ENCODE assay signal across 1 cellular context in the genomic region with DNA sequence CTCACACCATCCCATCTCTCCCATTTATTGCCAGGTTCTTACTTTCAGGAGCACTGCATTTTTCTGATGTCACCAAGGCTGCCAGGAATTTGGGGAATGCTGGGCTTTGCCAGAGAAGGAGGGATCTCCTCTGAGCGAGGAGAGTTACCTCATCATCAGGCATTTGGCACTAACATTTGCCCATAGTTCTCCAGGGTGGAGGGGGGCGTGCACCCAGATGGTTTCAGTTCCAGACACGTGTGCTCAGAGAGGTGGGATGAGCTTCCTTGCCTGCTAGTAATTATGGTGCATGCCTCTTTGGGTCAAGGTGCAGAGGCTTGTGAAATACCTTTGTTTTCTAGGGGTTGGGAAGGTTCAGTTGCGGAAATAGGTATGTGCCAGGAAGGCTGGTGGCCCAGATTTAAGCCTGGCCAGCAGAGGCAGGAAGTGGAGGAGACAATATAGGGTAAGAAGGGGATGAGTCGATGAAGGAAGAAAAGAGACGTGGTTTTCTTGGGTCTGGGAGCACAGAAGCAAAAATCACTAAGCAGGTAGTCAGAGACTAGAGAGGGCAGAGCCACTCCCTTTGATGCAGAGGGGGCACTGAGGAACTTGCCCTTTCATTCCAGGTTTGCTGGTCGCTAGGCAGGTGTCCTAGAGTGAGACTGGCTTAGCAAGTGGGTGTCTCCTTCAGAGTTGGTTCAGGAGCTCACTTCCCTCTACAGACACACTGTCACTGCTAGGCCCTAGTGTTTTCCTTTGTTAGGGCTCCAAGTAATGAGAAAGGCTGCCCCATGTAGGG.
TF ChIP-seq lines count a peak whose summit lies in the region.

No MANE protein-coding gene starts in this region.

TF ChIP-seq in HCT116, 20 proteins besides CTCF, POLR2A, EP300 and RAD21:
- TF ChIP-seq JUND (IDR thresholded peaks at IDR 0.05) (no peak), SIN3A (IDR thresholded peaks at IDR 0.05; ENCODE audit: low read depth) (peak; percentile 78; the same call in 1 of the 2 replicates), SRF (IDR thresholded peaks at IDR 0.05; ENCODE audit: low read depth) (no peak), SP1 (IDR thresholded peaks at IDR 0.05; ENCODE audit: low read depth) (peak; percentile 55), EZH2phosphoT487 (IDR thresholded peaks at IDR 0.05; ENCODE audit: borderline replicate concordance) (no peak), EGR1 (IDR thresholded peaks at IDR 0.05; ENCODE audit: low read depth) (0 out of 2 replicates have a peak, but pooled peaks have one; percentile 12), CEBPB (IDR thresholded peaks at IDR 0.05; ENCODE audit: low read depth) (peak; percentile 86), CBX3 (IDR thresholded peaks at IDR 0.05; ENCODE audit: low read depth) (peak; percentile 66; the same call in 1 of the 2 replicates), POLR2AphosphoS5 (IDR thresholded peaks at IDR 0.05; ENCODE audit: low read depth, low read length) (peak; percentile 32; the same call in 1 of the 2 replicates)
- TF ChIP-seq, protein P1, sequence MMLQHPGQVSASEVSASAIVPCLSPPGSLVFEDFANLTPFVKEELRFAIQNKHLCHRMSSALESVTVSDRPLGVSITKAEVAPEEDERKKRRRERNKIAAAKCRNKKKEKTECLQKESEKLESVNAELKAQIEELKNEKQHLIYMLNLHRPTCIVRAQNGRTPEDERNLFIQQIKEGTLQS (IDR thresholded peaks at IDR 0.05), result peak; percentile 85; the same call in 1 of the 2 replicates
- TF ChIP-seq, protein P2, sequence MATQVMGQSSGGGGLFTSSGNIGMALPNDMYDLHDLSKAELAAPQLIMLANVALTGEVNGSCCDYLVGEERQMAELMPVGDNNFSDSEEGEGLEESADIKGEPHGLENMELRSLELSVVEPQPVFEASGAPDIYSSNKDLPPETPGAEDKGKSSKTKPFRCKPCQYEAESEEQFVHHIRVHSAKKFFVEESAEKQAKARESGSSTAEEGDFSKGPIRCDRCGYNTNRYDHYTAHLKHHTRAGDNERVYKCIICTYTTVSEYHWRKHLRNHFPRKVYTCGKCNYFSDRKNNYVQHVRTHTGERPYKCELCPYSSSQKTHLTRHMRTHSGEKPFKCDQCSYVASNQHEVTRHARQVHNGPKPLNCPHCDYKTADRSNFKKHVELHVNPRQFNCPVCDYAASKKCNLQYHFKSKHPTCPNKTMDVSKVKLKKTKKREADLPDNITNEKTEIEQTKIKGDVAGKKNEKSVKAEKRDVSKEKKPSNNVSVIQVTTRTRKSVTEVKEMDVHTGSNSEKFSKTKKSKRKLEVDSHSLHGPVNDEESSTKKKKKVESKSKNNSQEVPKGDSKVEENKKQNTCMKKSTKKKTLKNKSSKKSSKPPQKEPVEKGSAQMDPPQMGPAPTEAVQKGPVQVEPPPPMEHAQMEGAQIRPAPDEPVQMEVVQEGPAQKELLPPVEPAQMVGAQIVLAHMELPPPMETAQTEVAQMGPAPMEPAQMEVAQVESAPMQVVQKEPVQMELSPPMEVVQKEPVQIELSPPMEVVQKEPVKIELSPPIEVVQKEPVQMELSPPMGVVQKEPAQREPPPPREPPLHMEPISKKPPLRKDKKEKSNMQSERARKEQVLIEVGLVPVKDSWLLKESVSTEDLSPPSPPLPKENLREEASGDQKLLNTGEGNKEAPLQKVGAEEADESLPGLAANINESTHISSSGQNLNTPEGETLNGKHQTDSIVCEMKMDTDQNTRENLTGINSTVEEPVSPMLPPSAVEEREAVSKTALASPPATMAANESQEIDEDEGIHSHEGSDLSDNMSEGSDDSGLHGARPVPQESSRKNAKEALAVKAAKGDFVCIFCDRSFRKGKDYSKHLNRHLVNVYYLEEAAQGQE (IDR thresholded peaks at IDR 0.05; ENCODE audit: low read depth), result no peak
- TF ChIP-seq, protein P3, sequence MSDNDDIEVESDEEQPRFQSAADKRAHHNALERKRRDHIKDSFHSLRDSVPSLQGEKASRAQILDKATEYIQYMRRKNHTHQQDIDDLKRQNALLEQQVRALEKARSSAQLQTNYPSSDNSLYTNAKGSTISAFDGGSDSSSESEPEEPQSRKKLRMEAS (IDR thresholded peaks at IDR 0.05), result peak; percentile 90
